In genomic region chr2:108621087-108621559, GRCh38 we compare ENCODE assay signal across 8 cellular contexts.
DNase-seq lines count a peak whose midpoint lies in the region; ATAC-seq and TF ChIP-seq lines count a peak whose summit lies in the region.

No MANE protein-coding gene starts in this region.

- H3K9ac ChIP-seq in HUES48 (ENCODE audit: low read depth, low read length) = peak overlapping the region; percentile 60

- peaks cover 2% of the 10 kb centered on the region for H3K9me3 Mint-ChIP-seq in activated naive CD8-positive, alpha-beta T cell treated with anti-CD3 and anti-CD28 coated beads for 36 hours

- DNase-seq in DMS79 (lab: John Stamatoyannopoulos, UW) = peak; percentile 92
- DNase-seq in T follicular helper cell (ENCODE audit: low read depth) = peak; percentile 71
- DNase-seq in activated naive CD8-positive, alpha-beta T cell treated with anti-CD3 and anti-CD28 coated beads for 36 hours = peak; percentile 71
- peak; percentile 50 to 58 for DNase-seq in left colon
- peak; percentile 42 for DNase-seq in stimulated activated CD8-positive, alpha-beta memory T cell treated with anti-CD3 and anti-CD28 coated beads, Interleukin-15, amount 100 ng/mL, for 1 hour (ENCODE audit: low read depth)
- DNase-seq in A673 (ENCODE audit: low spot score) = no peak

- intact Hi-C loops in left colon (cut with DNase I, micrococcal nuclease) (no loop called here), A673 (cut with micrococcal nuclease; ENCODE audit: unreplicated experiment) (no loop called here)

- H3K27ac ChIP-seq in HUES48 (ENCODE audit: low read depth, low read length) (peak overlapping the region; percentile 89), A673 (ENCODE audit: low read depth, low read length, poor library complexity, severe bottlenecking) (no peak overlapping the region)

- CTCF ChIA-PET in A673 (lab: Charles Lee) = no interaction called here

- H3K36me3 ChIP-seq in HUES48 (ENCODE audit: control insufficient read depth, insufficient read depth, low read length) (no peaks in the 10 kb centered on the region), A673 (ENCODE audit: insufficient read depth, low read length, poor library complexity, severe bottlenecking) (no peaks in the 10 kb centered on the region)

- POLR2A ChIA-PET in A673 (lab: Charles Lee; ENCODE audit: low non-redundant PET) = no interaction called here

- ATAC-seq in GM21515 (IDR thresholded peaks at IDR 0.05; ENCODE audit: unreplicated experiment) (peak; percentile 99), left colon (peak; percentile 90)

- H3K4me3 Mint-ChIP-seq in activated naive CD8-positive, alpha-beta T cell treated with anti-CD3 and anti-CD28 coated beads for 36 hours = peak overlapping the region; percentile 80

- H3K9me3 ChIP-seq in HUES48 (ENCODE audit: control insufficient read depth, insufficient read depth, low read length) (no peaks in the 10 kb centered on the region), A673 (ENCODE audit: low read depth, low read length, poor library complexity, severe bottlenecking) (no peaks in the 10 kb centered on the region)

- TF ChIP-seq CTCF in A673 (conservative IDR thresholded peaks at IDR 0.05; ENCODE audit: low read depth, low read length) = no peak

- peaks cover 43% of the 10 kb centered on the region for H3K4me1 ChIP-seq in HUES48 (ENCODE audit: control insufficient read depth, insufficient read depth, low read length)
- peaks cover 59% of the 10 kb centered on the region for H3K4me1 ChIP-seq in A673 (ENCODE audit: insufficient read depth, low read length, poor library complexity, severe bottlenecking)

- H3K4me1 Mint-ChIP-seq in activated naive CD8-positive, alpha-beta T cell treated with anti-CD3 and anti-CD28 coated beads for 36 hours = peaks cover 62% of the 10 kb centered on the region

- H3K27me3 Mint-ChIP-seq in activated naive CD8-positive, alpha-beta T cell treated with anti-CD3 and anti-CD28 coated beads for 36 hours = no peaks in the 10 kb centered on the region

- H3K4me3 ChIP-seq in HUES48 (ENCODE audit: low read depth, low read length) (peak overlapping the region; percentile 50), A673 (ENCODE audit: low read depth, low read length, poor library complexity, severe bottlenecking) (no peak overlapping the region)

- no TSS peak for BruUV-seq in A673 (replicated peaks; lab: Mats Ljungman, UMichigan)

- H3K36me3 Mint-ChIP-seq in activated naive CD8-positive, alpha-beta T cell treated with anti-CD3 and anti-CD28 coated beads for 36 hours = peaks cover 4% of the 10 kb centered on the region

- H3K27me3 ChIP-seq in HUES48 (ENCODE audit: control insufficient read depth, insufficient read depth, low read length) (no peaks in the 10 kb centered on the region), A673 (replicated peaks; ENCODE audit: insufficient read depth, low read depth, low read length, poor library complexity) (no peaks in the 10 kb centered on the region)

- H3K27ac Mint-ChIP-seq in activated naive CD8-positive, alpha-beta T cell treated with anti-CD3 and anti-CD28 coated beads for 36 hours = peak overlapping the region; percentile 89
